Comparison of ENCODE assay signal across 17 cellular contexts in genomic region chr11:90373971-90374370, GRCh38.
DNase-seq lines count a peak whose midpoint lies in the region; ATAC-seq and TF ChIP-seq lines count a peak whose summit lies in the region.
"Had no signal": no experiment of that assay in that cellular context is flagged by ENCODE, and none has a peak within 500 bp of the region (broad histone marks: within the 10 kb centered on the region; RNA-seq: fewer than 3 reads in every experiment).

No MANE protein-coding gene starts in this region.

- H3K27ac ChIP-seq in H9 (ENCODE audit: insufficient read length, low read depth, low read length) (no peak overlapping the region), OCI-LY7 (ENCODE audit: low read depth, low read length, poor library complexity, severe bottlenecking) (no peak overlapping the region)
- H3K27ac ChIP-seq: BLaER1, KMS-11 had no signal

- DNase-seq in H9 (no peak), OCI-LY7 (ENCODE audit: low spot score) (no peak), epithelial cell of proximal tubule (ENCODE audit: low read depth) (no peak)
- DNase-seq in activated T-helper 2 cell treated with anti-CD3 and anti-CD28 coated beads, Interferon-gamma antibody, Interleukin-2, Interleukin-4, amounts not matched to agents 10 μg/mL and 5 μg/mL and 100 μg/mL, durations not matched to agents 14 hours and 24 hours and 36 hours (ENCODE audit: low spot score): no peak
- DNase-seq: DMS79 treated with DMSO at 0.1 percent for 48 hours, MG63, NCI-H1105, NCI-H1694, NCI-H524, OCI-M1, T-helper 1 cell had no signal

- no peaks in the 10 kb centered on the region for H3K27me3 Mint-ChIP-seq in H9 (ENCODE audit: low read depth)
- H3K27me3 Mint-ChIP-seq in activated T-helper 2 cell treated with anti-CD3 and anti-CD28 coated beads, Interferon-gamma antibody, Interleukin-2, Interleukin-4, amounts not matched to agents 10 μg/mL and 5 μg/mL and 100 μg/mL, durations not matched to agents 14 hours and 24 hours and 36 hours (ENCODE audit: low read depth): no peaks in the 10 kb centered on the region

- H3K23ac ChIP-seq in H9 (ENCODE audit: insufficient read length, low read depth, low read length): no peak overlapping the region

- no peak overlapping the region for H3K14ac ChIP-seq in H9 (ENCODE audit: insufficient read depth, low read length)

- H3K56ac ChIP-seq in H9 (ENCODE audit: insufficient read length, low read depth, low read length): no peak overlapping the region

- H4K20me1 ChIP-seq in H9 (ENCODE audit: control insufficient read depth, insufficient read depth, insufficient read length) (no peaks in the 10 kb centered on the region), OCI-LY7 (ENCODE audit: insufficient read depth, low read length) (no peaks in the 10 kb centered on the region)
- H4K20me1 ChIP-seq: BLaER1 had no signal

- no peak overlapping the region for H2BK20ac ChIP-seq in H9 (ENCODE audit: low read depth, low read length, poor library complexity, severe bottlenecking)

- no peaks in the 10 kb centered on the region for H3K79me1 ChIP-seq in H9 (ENCODE audit: insufficient read depth, low read depth, low read length, poor library complexity, severe bottlenecking)

- no peak overlapping the region for H2BK120ac ChIP-seq in H9 (ENCODE audit: low read depth, low read length, poor library complexity, severe bottlenecking)

- no peaks in the 10 kb centered on the region for H3K36me3 ChIP-seq in OCI-LY7 (ENCODE audit: insufficient read depth, low read length)
- H3K36me3 ChIP-seq: BLaER1, MG63 had no signal

- H3K4me2 ChIP-seq in H9 (ENCODE audit: insufficient read depth, insufficient read length, low read length) (no peak overlapping the region), OCI-LY7 (ENCODE audit: low read length) (no peak overlapping the region)
- H3K4me2 ChIP-seq: BLaER1, GM23338, KMS-11 had no signal

- WGBS in H9 (ENCODE audit: extremely low coverage, insufficient read length, low lambda C conversion rate): no CpG with 5 or more reads among the region's 2 CpGs

- H4K8ac ChIP-seq in H9 (replicated peaks; ENCODE audit: insufficient read length, low read depth, low read length): no peak overlapping the region

- H4K91ac ChIP-seq in H9 (ENCODE audit: insufficient read length, low read depth, low read length): no peak overlapping the region

- CTCF ChIA-PET in OCI-LY7 (lab: Charles Lee; ENCODE audit: unreplicated experiment): no interaction called here

- H3K4ac ChIP-seq in H9 (ENCODE audit: low read depth, low read length): no peak overlapping the region

- no peak overlapping the region for H3K18ac ChIP-seq in H9 (ENCODE audit: insufficient read length, low read depth, low read length)

- H3K9me2 ChIP-seq in OCI-LY7 (ENCODE audit: insufficient read depth, low read length): no peaks in the 10 kb centered on the region

- H3K4me1 Mint-ChIP-seq in H9: peaks cover 3 to 4% of the 10 kb centered on the region in 2 experiments; a peak in 1 of 4 replicates
- H3K4me1 Mint-ChIP-seq in activated T-helper 2 cell treated with anti-CD3 and anti-CD28 coated beads, Interferon-gamma antibody, Interleukin-2, Interleukin-4, amounts not matched to agents 10 μg/mL and 5 μg/mL and 100 μg/mL, durations not matched to agents 14 hours and 24 hours and 36 hours (ENCODE audit: low read depth): no peaks in the 10 kb centered on the region
- H3K4me1 Mint-ChIP-seq: GM23338 had no signal

- H3K27ac Mint-ChIP-seq in H9: no peak overlapping the region
- no peak overlapping the region for H3K27ac Mint-ChIP-seq in activated T-helper 2 cell treated with anti-CD3 and anti-CD28 coated beads, Interferon-gamma antibody, Interleukin-2, Interleukin-4, amounts not matched to agents 10 μg/mL and 5 μg/mL and 100 μg/mL, durations not matched to agents 14 hours and 24 hours and 36 hours
- H3K27ac Mint-ChIP-seq: GM23338 had no signal

- no peaks in the 10 kb centered on the region for H3K9me3 ChIP-seq in H9 (ENCODE audit: control insufficient read depth, low read depth, low read length)
- no peaks in the 10 kb centered on the region for H3K9me3 ChIP-seq in OCI-LY7 (ENCODE audit: low read length)
- H3K9me3 ChIP-seq: BLaER1, MG63 had no signal

- H3T11ph ChIP-seq in H9 (ENCODE audit: low read length): no peak overlapping the region

- H2BK15ac ChIP-seq in H9 (ENCODE audit: low read depth, low read length): no peak overlapping the region

- no peak overlapping the region for H3K4me3 Mint-ChIP-seq in H9
- H3K4me3 Mint-ChIP-seq in activated T-helper 2 cell treated with anti-CD3 and anti-CD28 coated beads, Interferon-gamma antibody, Interleukin-2, Interleukin-4, amounts not matched to agents 10 μg/mL and 5 μg/mL and 100 μg/mL, durations not matched to agents 14 hours and 24 hours and 36 hours (ENCODE audit: low read depth): no peak overlapping the region
- H3K4me3 Mint-ChIP-seq: GM23338 had no signal

- no peak overlapping the region for H2BK12ac ChIP-seq in H9 (ENCODE audit: insufficient read length, low read depth, low read length)

- POLR2A ChIA-PET in OCI-LY7 (lab: Charles Lee): no interaction called here

- no TSS peak for BruUV-seq in OCI-LY7 (replicated peaks; lab: Mats Ljungman, UMichigan)

- no peaks in the 10 kb centered on the region for H3K36me3 Mint-ChIP-seq in H9 (ENCODE audit: insufficient read depth in 1 of 3, low read depth in 3 of 3)
- no peaks in the 10 kb centered on the region for H3K36me3 Mint-ChIP-seq in activated T-helper 2 cell treated with anti-CD3 and anti-CD28 coated beads, Interferon-gamma antibody, Interleukin-2, Interleukin-4, amounts not matched to agents 10 μg/mL and 5 μg/mL and 100 μg/mL, durations not matched to agents 14 hours and 24 hours and 36 hours (ENCODE audit: low read depth)

- H3K4me1 ChIP-seq in H9 (ENCODE audit: insufficient read depth, low read length): no peaks in the 10 kb centered on the region
- H3K4me1 ChIP-seq in OCI-LY7 (ENCODE audit: insufficient read depth, low read length, poor library complexity, severe bottlenecking): no peaks in the 10 kb centered on the region
- H3K4me1 ChIP-seq: BLaER1 had no signal

- no peaks in the 10 kb centered on the region for H3K23me2 ChIP-seq in H9 (ENCODE audit: insufficient read length, low read depth, low read length, poor library complexity, severe bottlenecking)

- TF ChIP-seq CTCF in H9 (conservative IDR thresholded peaks at IDR 0.05) (peak; percentile 43; the same call in 1 of the 3 replicates), OCI-LY7 (conservative IDR thresholded peaks at IDR 0.05; ENCODE audit: low read length) (peak; percentile 46), epithelial cell of proximal tubule (conservative IDR thresholded peaks at IDR 0.05; ENCODE audit: low read depth, low read length) (peak; percentile 6)

- H3K27me3 ChIP-seq in H9 (ENCODE audit: insufficient read depth, low read length): no peaks in the 10 kb centered on the region
- H3K27me3 ChIP-seq: BLaER1, MG63 had no signal

- H4K5ac ChIP-seq in H9 (ENCODE audit: insufficient read length, low read depth, low read length): no peak overlapping the region

- no peak for ATAC-seq in GM18868 (IDR thresholded peaks at IDR 0.05; ENCODE audit: unreplicated experiment)
- ATAC-seq in HG02798 (IDR thresholded peaks at IDR 0.05; ENCODE audit: poor library complexity, unreplicated experiment): no peak
- ATAC-seq in HG02678 (IDR thresholded peaks at IDR 0.05; ENCODE audit: unreplicated experiment): no peak
- ATAC-seq: GM23338 had no signal

- no peak overlapping the region for H2AK5ac ChIP-seq in H9 (ENCODE audit: insufficient read length, low read length)

- intact Hi-C loops in OCI-LY7 (cut with micrococcal nuclease; ENCODE audit: unreplicated experiment): no loop called here
- intact Hi-C loops in activated T-helper 2 cell treated with anti-CD3 and anti-CD28 coated beads, Interferon-gamma antibody, Interleukin-2, Interleukin-4, amounts not matched to agents 10 μg/mL and 5 μg/mL and 100 μg/mL, durations not matched to agents 14 hours and 24 hours and 36 hours (cut with micrococcal nuclease): no loop called here

- H2BK5ac ChIP-seq in H9 (ENCODE audit: insufficient read length, low read length): no peak overlapping the region

- H3K79me2 ChIP-seq in H9 (ENCODE audit: insufficient read depth, low read length): no peaks in the 10 kb centered on the region
- H3K79me2 ChIP-seq in OCI-LY7 (ENCODE audit: insufficient read depth, low read depth, low read length): no peaks in the 10 kb centered on the region

- no peak overlapping the region for H3K9ac ChIP-seq in H9 (ENCODE audit: extremely low read depth, insufficient read length, low read length)
- H3K9ac ChIP-seq: BLaER1, KMS-11 had no signal

- H3K9me3 Mint-ChIP-seq in H9: no peaks in the 10 kb centered on the region
- H3K9me3 Mint-ChIP-seq in activated T-helper 2 cell treated with anti-CD3 and anti-CD28 coated beads, Interferon-gamma antibody, Interleukin-2, Interleukin-4, amounts not matched to agents 10 μg/mL and 5 μg/mL and 100 μg/mL, durations not matched to agents 14 hours and 24 hours and 36 hours: no peaks in the 10 kb centered on the region
- H3K9me3 Mint-ChIP-seq: GM23338 had no signal

- no peak overlapping the region for H2AFZ ChIP-seq in H9 (ENCODE audit: low read length)
- H2AFZ ChIP-seq in OCI-LY7 (ENCODE audit: low read length): no peak overlapping the region
- H2AFZ ChIP-seq: GM23338 had no signal

- H3K4me3 ChIP-seq in OCI-LY7 (ENCODE audit: low read depth, low read length, poor library complexity, severe bottlenecking) (no peak overlapping the region), epithelial cell of proximal tubule (ENCODE audit: low read depth, low read length) (no peak overlapping the region)
- H3K4me3 ChIP-seq: BLaER1, GM23338, MG63 had no signal
